22 cellular contexts compared by ENCODE assay signal in the genomic region with DNA sequence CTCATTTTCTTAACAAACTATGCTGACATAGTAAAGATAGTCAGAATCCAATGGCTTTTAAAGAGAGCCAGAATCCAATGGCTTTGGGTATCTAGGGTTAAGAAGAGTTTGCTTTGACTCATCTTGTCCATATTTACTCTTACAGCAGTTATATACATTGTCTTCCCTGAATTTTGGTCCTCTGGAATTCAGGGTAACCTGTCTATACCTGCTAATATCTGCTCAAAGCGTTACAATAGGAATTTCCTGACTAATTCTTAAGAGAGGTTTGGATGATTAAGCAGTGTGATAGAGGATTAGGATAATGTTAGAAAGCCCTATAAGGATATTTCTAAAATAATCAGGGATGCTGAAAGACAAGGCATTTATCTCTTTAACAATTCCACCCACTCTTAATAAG. TPM values are rescaled to one million over a fixed set of nuclear protein-coding genes. Genes with fewer than 3 reads are reported as not detected.
"Had no signal": no experiment of that assay in that cellular context is flagged by ENCODE, and none has a peak within 500 bp of the region (broad histone marks: within the 10 kb centered on the region; RNA-seq: fewer than 3 reads in every experiment).

No MANE protein-coding gene starts in this region.

- ATAC-seq: activated T-cell treated with anti-CD3 and anti-CD28 coated beads, Interleukin-2, amount 50 U/mL, for 4 hours; Right ventricle myocardium inferior; T-cell had no signal

- H3K36me3 ChIP-seq: brain microvascular endothelial cell had no signal

- H3K27me3 ChIP-seq: brain microvascular endothelial cell had no signal

- DNase-seq: activated B cell treated with CpG ODN at 0.5 μM for 24 hours; activated CD4-positive, alpha-beta T cell treated with anti-CD3 and anti-CD28 coated beads for 1 hour; activated CD4-positive, alpha-beta T cell treated with anti-CD3 and anti-CD28 coated beads, Interleukin-2, amount 10 ng/mL, durations not matched to agents 24 days and 14 days; activated CD4-positive, alpha-beta T cell treated with anti-CD3 and anti-CD28 coated beads, Interleukin-2, amount 50 U/mL, for 48 hours; activated gamma-delta T cell; activated naive CD4-positive, alpha-beta T cell treated with anti-CD3 and anti-CD28 coated beads for 36 hours; activated T-cell treated with anti-CD3 and anti-CD28 coated beads, Interleukin-2, amount 50 U/mL, for 4 hours; amygdala; brain microvascular endothelial cell; cerebellar nuclear complex; Kasumi-1; KBM-7; NCI-H1930; NCI-H2171; NCI-H345; NCI-H510A; NK-92 treated with Interleukin-12 subunit alpha and Interleukin-12 subunit beta, amount 100 ng/mL, for 24 hours; T-cell; T-helper 2 cell; T1000 had no signal

- H3K27ac ChIP-seq: brain microvascular endothelial cell, SK-N-MC had no signal

RNA-seq across cellular contexts. Expression of gene CDH8, which starts 2.0 kb away (rescaled TPM):
- total RNA-seq: activated naive CD4-positive, alpha-beta T cell treated with anti-CD3 and anti-CD28 coated beads for 36 hours; activated T-cell treated with anti-CD3 and anti-CD28 coated beads, Interleukin-2, amount 50 U/mL, for 4 hours; Right ventricle myocardium inferior had no signal
